26 cellular contexts compared by ENCODE assay signal in the genomic region with DNA sequence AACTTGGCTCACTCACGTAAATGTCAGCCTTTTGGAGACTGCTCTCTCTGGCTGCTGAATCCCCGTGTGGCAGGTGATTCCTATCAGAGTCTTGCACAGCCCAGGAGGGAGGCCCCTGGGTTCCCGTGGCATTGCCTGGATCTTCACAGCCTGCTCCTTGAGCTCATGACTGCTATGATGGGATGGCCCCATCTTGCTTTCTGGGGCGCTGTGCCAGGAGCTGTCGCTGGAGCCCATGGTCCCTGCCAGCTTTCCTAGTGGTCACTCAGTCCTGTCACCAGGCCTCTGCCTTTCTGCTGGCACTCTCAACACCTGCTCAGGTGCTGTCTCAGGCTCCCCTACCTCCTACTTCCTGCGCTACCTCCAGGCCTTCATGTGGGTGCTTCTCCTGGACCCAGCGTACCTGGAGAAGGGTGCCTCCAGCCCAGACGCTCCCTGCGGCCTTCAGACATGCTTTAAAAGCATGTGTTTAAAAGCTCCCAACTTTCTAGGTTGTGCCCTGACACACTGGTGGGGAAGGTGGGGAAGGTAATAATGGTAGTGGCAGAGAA.
DNase-seq lines count a peak whose midpoint lies in the region; ATAC-seq, FAIRE-seq and TF ChIP-seq lines count a peak whose summit lies in the region.
"Had no signal": no experiment of that assay in that cellular context is flagged by ENCODE, and none has a peak within 500 bp of the region (broad histone marks: within the 10 kb centered on the region; RNA-seq: fewer than 3 reads in every experiment).

No MANE protein-coding gene starts in this region.

- no peaks in the 10 kb centered on the region for H3K79me2 ChIP-seq in neural progenitor cell (ENCODE audit: low read depth)

- H3K27me3 Mint-ChIP-seq in neural progenitor cell (ENCODE audit: insufficient read depth, low read depth) = peaks cover 6% of the 10 kb centered on the region

- peak overlapping the region; percentile 89 to 98 for H4K8ac ChIP-seq in IMR-90 (ENCODE audit: low read depth in 2 of 2, low read length in 2 of 2)
- no peak overlapping the region for H4K8ac ChIP-seq in mesenchymal stem cell (ENCODE audit: low read length)

- H3K9me3 ChIP-seq in IMR-90 (ENCODE audit: control insufficient read depth, insufficient read depth, low read length) = no peaks in the 10 kb centered on the region
- H3K9me3 ChIP-seq in mesenchymal stem cell (ENCODE audit: control insufficient read depth, low read length) = no peaks in the 10 kb centered on the region
- H3K9me3 ChIP-seq in neural progenitor cell (ENCODE audit: low read depth) = no peaks in the 10 kb centered on the region
- H3K9me3 ChIP-seq in suprapubic skin = no peaks in the 10 kb centered on the region
- H3K9me3 ChIP-seq: psoas muscle had no signal

- no peak overlapping the region for H2BK12ac ChIP-seq in mesenchymal stem cell (ENCODE audit: low read length in 2 of 2)

- H4K20me1 ChIP-seq in IMR-90 (ENCODE audit: insufficient read depth, low read length) = no peaks in the 10 kb centered on the region
- no peaks in the 10 kb centered on the region for H4K20me1 ChIP-seq in neural progenitor cell (ENCODE audit: low read depth)

- H3K27me3 ChIP-seq in IMR-90 (ENCODE audit: control insufficient read depth, insufficient read depth, low read length) (no peaks in the 10 kb centered on the region), mesenchymal stem cell (ENCODE audit: control insufficient read depth in 1 of 2, insufficient read depth in 1 of 2, low read length in 2 of 2) (no peaks in the 10 kb centered on the region), neural progenitor cell (no peaks in the 10 kb centered on the region), suprapubic skin (no peaks in the 10 kb centered on the region)
- H3K27me3 ChIP-seq: heart left ventricle had no signal

- H3K23ac ChIP-seq in IMR-90 (ENCODE audit: low read depth, low read length) (peak overlapping the region; percentile 87; the same call in 1 of the 2 replicates), mesenchymal stem cell (ENCODE audit: low read length in 2 of 2) (no peak overlapping the region)

- H3K4ac ChIP-seq in IMR-90 (ENCODE audit: low read depth, low read length) (peak overlapping the region; percentile 100), mesenchymal stem cell (ENCODE audit: low read depth in 1 of 2, low read length in 2 of 2) (no peak overlapping the region)

- H2BK20ac ChIP-seq in IMR-90 (ENCODE audit: low read depth, low read length) = peak overlapping the region; percentile 100

- peak overlapping the region; percentile 98 for H3K18ac ChIP-seq in IMR-90 (ENCODE audit: low read depth, low read length)
- H3K18ac ChIP-seq in mesenchymal stem cell (ENCODE audit: low read depth in 1 of 2, low read length in 2 of 2) = no peak overlapping the region

- H3K36me3 ChIP-seq in IMR-90 (ENCODE audit: control insufficient read depth, insufficient read depth, low read length) (no peaks in the 10 kb centered on the region), mesenchymal stem cell (ENCODE audit: control insufficient read depth in 1 of 2, insufficient read depth in 2 of 2, low read depth in 1 of 2, low read length in 2 of 2) (peaks cover 0 to 27% of the 10 kb centered on the region in 2 experiments), neural progenitor cell (no peaks in the 10 kb centered on the region), suprapubic skin (no peaks in the 10 kb centered on the region)
- H3K36me3 ChIP-seq: heart left ventricle had no signal

- H2BK120ac ChIP-seq in IMR-90 (ENCODE audit: low read depth, low read length) (peak overlapping the region; percentile 100), mesenchymal stem cell (ENCODE audit: low read depth, low read length) (no peak overlapping the region)

- TF ChIP-seq CTCF in IMR-90 (conservative IDR thresholded peaks at IDR 0.05; ENCODE audit: low read depth, low read length) = no peak
- no peak for TF ChIP-seq CTCF in neural progenitor cell (IDR thresholded peaks at IDR 0.05)
- TF ChIP-seq CTCF in suprapubic skin (IDR thresholded peaks at IDR 0.05) = no peak

- TF ChIP-seq POLR2A in IMR-90 (IDR thresholded peaks at IDR 0.05; ENCODE audit: low read depth, low read length) = no peak
- TF ChIP-seq POLR2A in suprapubic skin (IDR thresholded peaks at IDR 0.05) = no peak

- H3K9me3 Mint-ChIP-seq in neural progenitor cell = no peaks in the 10 kb centered on the region
- H3K9me3 Mint-ChIP-seq: GM23338; natural killer cell treated with Interleukin-12 subunit alpha and Interleukin-12 subunit beta and Interleukin-15 and Interleukin-18, amount 100 ng/mL, for 72 hours; stimulated activated effector memory CD8-positive, alpha-beta T cell treated with anti-CD3 and anti-CD28 coated beads, Interleukin-12 subunit alpha, Interleukin-12 subunit beta, amount 100 ng/mL, for 72 hours had no signal

- H3K4me3 ChIP-seq in IMR-90 (ENCODE audit: insufficient read depth, low read depth, low read length) (no peak overlapping the region), mesenchymal stem cell (ENCODE audit: insufficient read depth in 1 of 2, low read depth in 1 of 2, low read length in 2 of 2) (no peak overlapping the region), neural progenitor cell (no peak overlapping the region), suprapubic skin (no peak overlapping the region)
- H3K4me3 ChIP-seq: GM23338, heart left ventricle, psoas muscle had no signal

- dilution Hi-C loops in IMR-90 (cut with HindIII; ENCODE audit: low sequenced_read_pairs, unreplicated experiment) = no loop called here

- CTCF ChIA-PET in IMR-90 (lab: Yijun Ruan, JAX) = no interaction called here

- intact Hi-C loops in IMR-90 (cut with micrococcal nuclease) = no loop called here

- peak overlapping the region; percentile 62; the same call in 1 of the 2 replicates for H3K56ac ChIP-seq in IMR-90 (ENCODE audit: extremely low read depth, insufficient read depth, low read length)

- H2BK5ac ChIP-seq in IMR-90 (ENCODE audit: low read depth, low read length, poor library complexity, severe bottlenecking) = peak overlapping the region; percentile 100
- no peak overlapping the region for H2BK5ac ChIP-seq in mesenchymal stem cell (ENCODE audit: low read depth, low read length, poor library complexity, severe bottlenecking)

- POLR2A ChIA-PET in IMR-90 (lab: Charles Lee; ENCODE audit: unreplicated experiment) = no interaction called here

- H3K79me1 ChIP-seq in IMR-90 (ENCODE audit: low read depth in 1 of 2, low read length in 2 of 2) (peaks cover 11 to 59% of the 10 kb centered on the region in 2 experiments), mesenchymal stem cell (replicated peaks; ENCODE audit: low read length, poor library complexity, severe bottlenecking) (no peaks in the 10 kb centered on the region)

- no peaks in the 10 kb centered on the region for H3K36me3 Mint-ChIP-seq in neural progenitor cell
- H3K36me3 Mint-ChIP-seq: CD8-positive, alpha-beta T cell; natural killer cell treated with Interleukin-12 subunit alpha and Interleukin-12 subunit beta and Interleukin-15 and Interleukin-18, amount 100 ng/mL, for 72 hours; stimulated activated effector memory CD8-positive, alpha-beta T cell treated with anti-CD3 and anti-CD28 coated beads, Interleukin-12 subunit alpha, Interleukin-12 subunit beta, amount 100 ng/mL, for 72 hours had no signal

- peak overlapping the region; percentile 95 for H4K5ac ChIP-seq in IMR-90 (ENCODE audit: low read depth, low read length)

- no peaks in the 10 kb centered on the region for H3F3A ChIP-seq in neural progenitor cell (ENCODE audit: low read depth)

- H3K4me3 Mint-ChIP-seq in neural progenitor cell = no peak overlapping the region
- H3K4me3 Mint-ChIP-seq: activated naive CD4-positive, alpha-beta T cell treated with anti-CD3 and anti-CD28 coated beads for 36 hours; activated T-cell treated with anti-CD3 and anti-CD28 coated beads, Interleukin-2, amount 50 U/mL, for 24 hours; CD8-positive, alpha-beta T cell; GM23338; natural killer cell treated with Interleukin-12 subunit alpha and Interleukin-12 subunit beta and Interleukin-15 and Interleukin-18, amount 100 ng/mL, for 72 hours; stimulated activated effector memory CD8-positive, alpha-beta T cell treated with anti-CD3 and anti-CD28 coated beads, Interleukin-12 subunit alpha, Interleukin-12 subunit beta, amount 100 ng/mL, for 72 hours; T-helper 17 cell had no signal

- WGBS in IMR-90 (ENCODE audit: extremely low coverage in 2 of 2, insufficient read length in 1 of 2), 2 experiments = 92% methylated on average over 2 of the region's 9 CpGs; no CpG with 5 or more reads in 1 of the 2 experiments
- 97% methylated on average over 7 of the region's 9 CpGs for WGBS in mesenchymal stem cell
- 94% methylated on average over 9 of the region's 9 CpGs for WGBS in suprapubic skin

- H2AFZ ChIP-seq in IMR-90 (replicated peaks; ENCODE audit: low read length, poor library complexity) (no peak overlapping the region), mesenchymal stem cell (ENCODE audit: low read depth, low read length) (no peak overlapping the region), neural progenitor cell (replicated peaks) (no peak overlapping the region)
- H2AFZ ChIP-seq: GM23338 had no signal

- H3K27ac ChIP-seq in IMR-90 (ENCODE audit: insufficient read depth, low read length) = peak overlapping the region; percentile 85
- no peak overlapping the region for H3K27ac ChIP-seq in mesenchymal stem cell (ENCODE audit: low read length, poor library complexity, severe bottlenecking)
- no peak overlapping the region for H3K27ac ChIP-seq in neural progenitor cell
- no peak overlapping the region for H3K27ac ChIP-seq in suprapubic skin
- H3K27ac ChIP-seq: psoas muscle had no signal

- H3K4me1 ChIP-seq in IMR-90 (ENCODE audit: control insufficient read depth, insufficient read depth, low read length) (peaks cover 34% of the 10 kb centered on the region), mesenchymal stem cell (ENCODE audit: control insufficient read depth, insufficient read depth, low read depth, low read length) (peaks cover 10% of the 10 kb centered on the region), neural progenitor cell (no peaks in the 10 kb centered on the region), suprapubic skin (peaks cover 4% of the 10 kb centered on the region)

- H2AK5ac ChIP-seq in IMR-90 (ENCODE audit: low read depth, low read length) (peak overlapping the region; percentile 88), mesenchymal stem cell (ENCODE audit: low read length, severe bottlenecking) (no peak overlapping the region)

- no peak for TF ChIP-seq RAD21 in IMR-90 (IDR thresholded peaks at IDR 0.05; ENCODE audit: low read length)

- no peak for TF ChIP-seq EP300 in suprapubic skin (IDR thresholded peaks at IDR 0.05)

- DNase-seq in IMR-90 (no peak), cerebellum (ENCODE audit: low spot score) (peak; percentile 52), mesenchymal stem cell (no peak), urothelium cell line (ENCODE audit: low spot score) (peak; percentile 33), neural progenitor cell (ENCODE audit: low spot score) (no peak), suprapubic skin (ENCODE audit: low spot score in 2 of 2) (no peak), occipital lobe (lab: John Stamatoyannopoulos, UW) (no peak)
- DNase-seq: activated CD8-positive, alpha-beta memory T cell treated with anti-CD3 and anti-CD28 coated beads for 24 hours; activated naive CD4-positive, alpha-beta T cell treated with anti-CD3 and anti-CD28 coated beads for 36 hours; activated T-cell treated with anti-CD3 and anti-CD28 coated beads, Interleukin-2, amount 50 U/mL, for 24 hours; AML-193; amygdala; CD8-positive, alpha-beta T cell; heart left ventricle; NCI-H2029 treated with DMSO at 0.1 percent for 48 hours; NCI-H226; NCI-H748 treated with DMSO at 0.1 percent for 48 hours; psoas muscle; small intestine; stimulated activated CD4-positive, alpha-beta T cell treated with anti-CD3 and anti-CD28 coated beads, Interleukin-2, amount 100 ng/mL, for 24 hours; T-helper 17 cell had no signal

- H2AK9ac ChIP-seq in IMR-90 (replicated peaks; ENCODE audit: low read depth, low read length, poor library complexity) = peak overlapping the region; percentile 43

- H2BK15ac ChIP-seq in IMR-90 (ENCODE audit: low read depth, low read length) = peak overlapping the region; percentile 97
- H2BK15ac ChIP-seq in mesenchymal stem cell (ENCODE audit: low read depth, poor library complexity, severe bottlenecking) = no peak overlapping the region

- H3K9ac ChIP-seq in IMR-90 (ENCODE audit: low read depth, low read length) = no peak overlapping the region
- peak overlapping the region; percentile 72 for H3K9ac ChIP-seq in mesenchymal stem cell (ENCODE audit: low read length)
- H3K9ac ChIP-seq in neural progenitor cell = no peak overlapping the region

- no TSS peak for BruUV-seq in IMR-90 (replicated peaks; lab: Mats Ljungman, UMichigan)

- in situ Hi-C loops in IMR-90 (cut with MboI; ENCODE audit: low sequenced_read_pairs) = no loop called here

- no peak for ATAC-seq in IMR-90 (ENCODE audit: low read depth)
- ATAC-seq: CD8-positive, alpha-beta T cell; GM23338; heart left ventricle; natural killer cell treated with Interleukin-12 subunit alpha and Interleukin-12 subunit beta and Interleukin-15 and Interleukin-18, amount 100 ng/mL, for 72 hours; psoas muscle; stimulated activated effector memory CD8-positive, alpha-beta T cell treated with anti-CD3 and anti-CD28 coated beads, Interleukin-12 subunit alpha, Interleukin-12 subunit beta, amount 100 ng/mL, for 72 hours; T-helper 17 cell had no signal

- H3K4me2 ChIP-seq in IMR-90 (ENCODE audit: low read depth, low read length) (no peak overlapping the region), mesenchymal stem cell (ENCODE audit: low read length, poor library complexity, severe bottlenecking) (no peak overlapping the region), neural progenitor cell (no peak overlapping the region)
- H3K4me2 ChIP-seq: GM23338 had no signal

- peak overlapping the region; percentile 98 for H4K91ac ChIP-seq in IMR-90 (ENCODE audit: insufficient read depth, low read depth, low read length)
- H4K91ac ChIP-seq in mesenchymal stem cell (ENCODE audit: low read length) = no peak overlapping the region

- H3K4me1 Mint-ChIP-seq in neural progenitor cell = no peaks in the 10 kb centered on the region
- H3K4me1 Mint-ChIP-seq: stimulated activated effector memory CD8-positive, alpha-beta T cell treated with anti-CD3 and anti-CD28 coated beads, Interleukin-12 subunit alpha, Interleukin-12 subunit beta, amount 100 ng/mL, for 72 hours; T-helper 17 cell had no signal

- no peak overlapping the region for H3K27ac Mint-ChIP-seq in neural progenitor cell
- H3K27ac Mint-ChIP-seq: activated naive CD4-positive, alpha-beta T cell treated with anti-CD3 and anti-CD28 coated beads for 36 hours; activated T-cell treated with anti-CD3 and anti-CD28 coated beads, Interleukin-2, amount 50 U/mL, for 24 hours; CD8-positive, alpha-beta T cell; GM23338; natural killer cell treated with Interleukin-12 subunit alpha and Interleukin-12 subunit beta and Interleukin-15 and Interleukin-18, amount 100 ng/mL, for 72 hours; stimulated activated effector memory CD8-positive, alpha-beta T cell treated with anti-CD3 and anti-CD28 coated beads, Interleukin-12 subunit alpha, Interleukin-12 subunit beta, amount 100 ng/mL, for 72 hours; T-helper 17 cell had no signal

- H3K9me1 ChIP-seq in IMR-90 (ENCODE audit: insufficient read depth, low read length) = peaks cover 39% of the 10 kb centered on the region

- H3K14ac ChIP-seq in IMR-90 (replicated peaks; ENCODE audit: low read depth, low read length) = peak overlapping the region; percentile 99
- no peak overlapping the region for H3K14ac ChIP-seq in mesenchymal stem cell (ENCODE audit: low read length in 2 of 2)

- FAIRE-seq in urothelium cell line (lab: Jason Lieb, UNC) = no peak
- FAIRE-seq: endothelial cell of umbilical vein, GM18507, small intestine had no signal

Comparison
In these comparisons a context has a peak if more than half of its experiments do, and no peak if none do; other contexts are left out.
1. DNase-seq: peak in cerebellum (single experiment) and urothelium cell line (single experiment); none in IMR-90 (single experiment), mesenchymal stem cell (single experiment), neural progenitor cell (single experiment), suprapubic skin (0 of 2) and occipital lobe (single experiment).